Comparison of ENCODE assay signal across 29 cellular contexts in genomic region chr12:118575730-118576129, GRCh38.
"Had no signal": no experiment of that assay in that cellular context is flagged by ENCODE, and none has a peak within 500 bp of the region (broad histone marks: within the 10 kb centered on the region; RNA-seq: fewer than 3 reads in every experiment).

No MANE protein-coding gene starts in this region.

- H3K9me3 ChIP-seq: colonic mucosa, MG63 had no signal

- H3K27ac ChIP-seq: colonic mucosa, SK-N-MC had no signal

- H3K4me3 ChIP-seq: colonic mucosa, MG63, SK-N-MC had no signal

- ATAC-seq: activated T-cell treated with anti-CD3 and anti-CD28 coated beads, Interleukin-2, amount 50 U/mL, for 72 hours; Panc1; Right ventricle myocardium inferior; T-cell had no signal

- FAIRE-seq: TTC549 had no signal

- H3K4me1 Mint-ChIP-seq: activated B cell treated with CpG ODN at 0.5 μM for 24 hours; activated CD4-positive, alpha-beta memory T cell treated with anti-CD3 and anti-CD28 coated beads, Interleukin-2, amount 10 ng/mL, durations not matched to agents 7 days and 5 days; activated CD4-positive, alpha-beta T cell treated with anti-CD3 and anti-CD28 coated beads, Interleukin-2, amount 10 ng/mL, durations not matched to agents 7 days and 5 days; activated naive CD4-positive, alpha-beta T cell treated with anti-CD3 and anti-CD28 coated beads, Interleukin-2, amount 10 ng/mL, durations not matched to agents 7 days and 5 days; activated naive CD8-positive, alpha-beta T cell treated with anti-CD3 and anti-CD28 coated beads for 36 hours; T-cell had no signal

- H3K27me3 ChIP-seq: colonic mucosa, MG63 had no signal

- H3K36me3 ChIP-seq: colonic mucosa, MG63 had no signal

- H3K9me3 Mint-ChIP-seq: activated CD4-positive, alpha-beta memory T cell treated with anti-CD3 and anti-CD28 coated beads, Interleukin-2, amount 10 ng/mL, durations not matched to agents 7 days and 5 days; activated CD4-positive, alpha-beta T cell treated with anti-CD3 and anti-CD28 coated beads, Interleukin-2, amount 10 ng/mL, durations not matched to agents 7 days and 5 days; activated naive CD4-positive, alpha-beta T cell treated with anti-CD3 and anti-CD28 coated beads, Interleukin-2, amount 10 ng/mL, durations not matched to agents 7 days and 5 days had no signal

- H3K4me3 Mint-ChIP-seq: activated B cell treated with CpG ODN at 0.5 μM for 24 hours; activated CD4-positive, alpha-beta memory T cell treated with anti-CD3 and anti-CD28 coated beads, Interleukin-2, amount 10 ng/mL, durations not matched to agents 7 days and 5 days; activated CD4-positive, alpha-beta T cell treated with anti-CD3 and anti-CD28 coated beads, Interleukin-2, amount 10 ng/mL, durations not matched to agents 7 days and 5 days; activated naive CD4-positive, alpha-beta T cell treated with anti-CD3 and anti-CD28 coated beads, Interleukin-2, amount 10 ng/mL, durations not matched to agents 7 days and 5 days; activated naive CD8-positive, alpha-beta T cell treated with anti-CD3 and anti-CD28 coated beads for 36 hours; activated T-cell treated with anti-CD3 and anti-CD28 coated beads, Interleukin-2, amount 50 U/mL, for 72 hours; T-cell had no signal

- DNase-seq: activated B cell treated with CpG ODN at 0.5 μM for 24 hours; activated CD4-positive, alpha-beta memory T cell treated with anti-CD3 and anti-CD28 coated beads, Interleukin-2, amount 10 ng/mL, durations not matched to agents 7 days and 5 days; activated CD4-positive, alpha-beta T cell treated with anti-CD3 and anti-CD28 coated beads, Interleukin-2, amount 10 ng/mL, durations not matched to agents 7 days and 5 days; activated gamma-delta T cell treated with Interleukin-2 at 50 U/mL for 16 hours; activated naive CD4-positive, alpha-beta T cell treated with anti-CD3 and anti-CD28 coated beads, Interleukin-2, amount 10 ng/mL, durations not matched to agents 7 days and 5 days; activated naive CD8-positive, alpha-beta T cell treated with anti-CD3 and anti-CD28 coated beads for 36 hours; activated T-cell treated with anti-CD3 and anti-CD28 coated beads, Interleukin-2, amount 50 U/mL, for 72 hours; caudate nucleus; colonic mucosa; MG63; NCI-H1105 treated with DMSO at 0.1 percent for 48 hours; NCI-H1436 treated with DMSO at 0.1 percent for 48 hours; NCI-H187 treated with DMSO at 0.1 percent for 48 hours; NCI-H2081 treated with DMSO at 0.1 percent for 48 hours; NCI-H2171; NCI-H226; NCI-H526; NCI-H774; NK-92 treated with Interleukin-12 subunit alpha and Interleukin-12 subunit beta, amount 100 ng/mL, for 24 hours; OCI-M1; RPMI8226; T-cell; T-helper 2 cell; T1000 had no signal

- H3K27ac Mint-ChIP-seq: activated B cell treated with CpG ODN at 0.5 μM for 24 hours; activated CD4-positive, alpha-beta memory T cell treated with anti-CD3 and anti-CD28 coated beads, Interleukin-2, amount 10 ng/mL, durations not matched to agents 7 days and 5 days; activated CD4-positive, alpha-beta T cell treated with anti-CD3 and anti-CD28 coated beads, Interleukin-2, amount 10 ng/mL, durations not matched to agents 7 days and 5 days; activated naive CD4-positive, alpha-beta T cell treated with anti-CD3 and anti-CD28 coated beads, Interleukin-2, amount 10 ng/mL, durations not matched to agents 7 days and 5 days; activated naive CD8-positive, alpha-beta T cell treated with anti-CD3 and anti-CD28 coated beads for 36 hours; activated T-cell treated with anti-CD3 and anti-CD28 coated beads, Interleukin-2, amount 50 U/mL, for 72 hours; activated T-helper 2 cell treated with anti-CD3 and anti-CD28 coated beads, Interferon-gamma antibody, Interleukin-2, Interleukin-4, amounts not matched to agents 10 μg/mL and 5 μg/mL and 100 μg/mL, durations not matched to agents 14 hours and 24 hours and 36 hours; T-cell had no signal

- H3K36me3 Mint-ChIP-seq: activated naive CD4-positive, alpha-beta T cell treated with anti-CD3 and anti-CD28 coated beads, Interleukin-2, amount 10 ng/mL, durations not matched to agents 7 days and 5 days; activated naive CD8-positive, alpha-beta T cell treated with anti-CD3 and anti-CD28 coated beads for 36 hours; T-cell had no signal

- H3K4me1 ChIP-seq: colonic mucosa had no signal

- H3K27me3 Mint-ChIP-seq: activated CD4-positive, alpha-beta memory T cell treated with anti-CD3 and anti-CD28 coated beads, Interleukin-2, amount 10 ng/mL, durations not matched to agents 7 days and 5 days; activated CD4-positive, alpha-beta T cell treated with anti-CD3 and anti-CD28 coated beads, Interleukin-2, amount 10 ng/mL, durations not matched to agents 7 days and 5 days; activated naive CD4-positive, alpha-beta T cell treated with anti-CD3 and anti-CD28 coated beads, Interleukin-2, amount 10 ng/mL, durations not matched to agents 7 days and 5 days; activated naive CD8-positive, alpha-beta T cell treated with anti-CD3 and anti-CD28 coated beads for 36 hours; T-cell had no signal
